ENCODE assay signal across 18 cellular contexts in the genomic region with DNA sequence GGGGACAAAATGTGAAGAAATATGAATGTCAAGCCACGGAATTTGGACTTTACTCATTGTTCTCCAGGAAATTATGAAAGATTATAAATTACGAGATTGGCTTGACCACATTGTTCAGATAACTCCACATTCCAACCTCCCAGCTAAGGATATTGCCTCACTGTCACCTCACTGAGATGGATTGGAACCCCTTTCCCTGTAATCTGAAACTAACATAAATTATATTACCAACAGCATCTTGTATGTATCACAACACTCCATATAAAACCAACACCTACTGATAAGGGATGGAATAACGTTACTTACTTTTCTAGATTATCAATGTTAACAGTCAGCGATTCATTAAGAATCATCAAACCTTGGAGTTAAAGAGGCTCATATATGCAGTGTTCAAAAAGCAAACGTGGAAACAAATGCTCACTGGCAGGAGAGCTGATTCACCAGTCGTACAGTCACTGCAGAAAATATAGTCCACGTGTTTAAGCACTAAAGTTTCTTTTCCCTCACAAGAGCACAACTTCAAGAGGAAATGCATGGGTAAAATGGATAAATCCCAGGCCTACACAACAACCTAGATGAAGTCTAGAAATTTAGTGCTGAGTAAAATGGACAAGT.
"Had no signal": no experiment of that assay in that cellular context is flagged by ENCODE, and none has a peak within 500 bp of the region (broad histone marks: within the 10 kb centered on the region; RNA-seq: fewer than 3 reads in every experiment).

No MANE protein-coding gene starts in this region.

- H3K9me3 ChIP-seq: colonic mucosa, neutrophil, transverse colon had no signal

- H3K27ac ChIP-seq: colonic mucosa, neutrophil, transverse colon had no signal

- H3K36me3 ChIP-seq: colonic mucosa, neutrophil, transverse colon had no signal

- H3K4me1 ChIP-seq: colonic mucosa, transverse colon had no signal

- DNase-seq: activated CD4-positive, alpha-beta T cell treated with anti-CD3 and anti-CD28 coated beads, Interleukin-2, amount 50 U/mL, for 4 hours; activated CD4-positive, CD25-positive, alpha-beta regulatory T cell; activated CD8-positive, alpha-beta memory T cell treated with anti-CD3 and anti-CD28 coated beads, Interleukin-2, amount 10 ng/mL, durations not matched to agents 7 days and 5 days; activated effector memory CD4-positive, alpha-beta T cell treated with anti-CD3 and anti-CD28 coated beads, Interleukin-2, amount 50 U/mL, for 16 hours; activated T-cell treated with anti-CD3 and anti-CD28 coated beads, Interleukin-2, amount 50 U/mL, for 4 hours; anterior cingulate cortex; colonic mucosa; foreskin melanocyte; head of caudate nucleus; left colon; naive thymus-derived CD8-positive, alpha-beta T cell; posterior cingulate gyrus; right cardiac atrium; stimulated activated naive B cell treated with anti-CD40 and anti-IgM and Interleukin-4, amounts not matched to agents 10 μg/mL and 1 μg/mL and 100 μg/mL, for 72 hours; substantia nigra; transverse colon had no signal

- ATAC-seq: activated CD8-positive, alpha-beta memory T cell treated with anti-CD3 and anti-CD28 coated beads, Interleukin-2, amount 10 ng/mL, durations not matched to agents 7 days and 5 days; activated T-cell treated with anti-CD3 and anti-CD28 coated beads, Interleukin-2, amount 50 U/mL, for 4 hours; left colon; naive thymus-derived CD8-positive, alpha-beta T cell; right cardiac atrium; stimulated activated naive B cell treated with anti-CD40 and anti-IgM and Interleukin-4, amounts not matched to agents 10 μg/mL and 1 μg/mL and 100 μg/mL, for 72 hours had no signal

- H3K27me3 ChIP-seq: colonic mucosa, neutrophil, transverse colon had no signal

- H3K4me3 ChIP-seq: colonic mucosa, lung, transverse colon had no signal
